ENCODE assay signal across 1 cellular context in the genomic region with DNA sequence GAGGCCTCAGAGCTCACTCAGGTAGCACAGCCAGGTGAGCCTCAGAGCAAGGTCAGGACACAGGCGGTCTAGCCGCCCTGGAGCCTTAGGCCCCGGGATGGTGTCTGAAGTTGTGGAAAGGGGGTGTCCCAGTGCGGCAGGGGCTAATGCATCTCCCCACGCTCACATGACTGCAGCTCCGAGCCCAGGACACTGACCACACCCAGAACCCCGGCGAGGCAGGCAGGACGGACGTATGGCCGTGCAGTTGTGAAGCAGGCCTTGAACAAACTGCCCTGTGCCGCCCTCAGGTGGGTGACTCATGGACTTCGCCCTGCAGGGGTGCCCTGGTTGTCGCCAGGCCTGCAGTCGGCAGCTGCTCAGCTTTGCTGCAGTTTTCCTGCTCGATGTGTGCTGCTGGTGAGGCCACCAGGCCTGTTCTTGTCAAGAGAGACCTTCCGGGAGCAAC.
TF ChIP-seq lines count a peak whose summit lies in the region.

No MANE protein-coding gene starts in this region.

TF ChIP-seq in HepG2, 621 proteins besides CTCF, POLR2A, EP300 and RAD21 (continued from another document and continues in another):
- TF ChIP-seq, protein P1, sequence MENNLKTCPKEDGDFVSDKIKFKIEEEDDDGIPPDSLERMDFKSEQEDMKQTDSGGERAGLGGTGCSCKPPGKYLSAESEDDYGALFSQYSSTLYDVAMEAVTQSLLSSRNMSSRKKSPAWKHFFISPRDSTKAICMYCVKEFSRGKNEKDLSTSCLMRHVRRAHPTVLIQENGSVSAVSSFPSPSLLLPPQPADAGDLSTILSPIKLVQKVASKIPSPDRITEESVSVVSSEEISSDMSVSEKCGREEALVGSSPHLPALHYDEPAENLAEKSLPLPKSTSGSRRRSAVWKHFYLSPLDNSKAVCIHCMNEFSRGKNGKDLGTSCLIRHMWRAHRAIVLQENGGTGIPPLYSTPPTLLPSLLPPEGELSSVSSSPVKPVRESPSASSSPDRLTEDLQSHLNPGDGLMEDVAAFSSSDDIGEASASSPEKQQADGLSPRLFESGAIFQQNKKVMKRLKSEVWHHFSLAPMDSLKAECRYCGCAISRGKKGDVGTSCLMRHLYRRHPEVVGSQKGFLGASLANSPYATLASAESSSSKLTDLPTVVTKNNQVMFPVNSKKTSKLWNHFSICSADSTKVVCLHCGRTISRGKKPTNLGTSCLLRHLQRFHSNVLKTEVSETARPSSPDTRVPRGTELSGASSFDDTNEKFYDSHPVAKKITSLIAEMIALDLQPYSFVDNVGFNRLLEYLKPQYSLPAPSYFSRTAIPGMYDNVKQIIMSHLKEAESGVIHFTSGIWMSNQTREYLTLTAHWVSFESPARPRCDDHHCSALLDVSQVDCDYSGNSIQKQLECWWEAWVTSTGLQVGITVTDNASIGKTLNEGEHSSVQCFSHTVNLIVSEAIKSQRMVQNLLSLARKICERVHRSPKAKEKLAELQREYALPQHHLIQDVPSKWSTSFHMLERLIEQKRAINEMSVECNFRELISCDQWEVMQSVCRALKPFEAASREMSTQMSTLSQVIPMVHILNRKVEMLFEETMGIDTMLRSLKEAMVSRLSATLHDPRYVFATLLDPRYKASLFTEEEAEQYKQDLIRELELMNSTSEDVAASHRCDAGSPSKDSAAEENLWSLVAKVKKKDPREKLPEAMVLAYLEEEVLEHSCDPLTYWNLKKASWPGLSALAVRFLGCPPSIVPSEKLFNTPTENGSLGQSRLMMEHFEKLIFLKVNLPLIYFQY (CRISPR knock-in tag; IDR thresholded peaks at IDR 0.05; ENCODE audit: borderline replicate concordance): no peak
- TF ChIP-seq, protein P2, sequence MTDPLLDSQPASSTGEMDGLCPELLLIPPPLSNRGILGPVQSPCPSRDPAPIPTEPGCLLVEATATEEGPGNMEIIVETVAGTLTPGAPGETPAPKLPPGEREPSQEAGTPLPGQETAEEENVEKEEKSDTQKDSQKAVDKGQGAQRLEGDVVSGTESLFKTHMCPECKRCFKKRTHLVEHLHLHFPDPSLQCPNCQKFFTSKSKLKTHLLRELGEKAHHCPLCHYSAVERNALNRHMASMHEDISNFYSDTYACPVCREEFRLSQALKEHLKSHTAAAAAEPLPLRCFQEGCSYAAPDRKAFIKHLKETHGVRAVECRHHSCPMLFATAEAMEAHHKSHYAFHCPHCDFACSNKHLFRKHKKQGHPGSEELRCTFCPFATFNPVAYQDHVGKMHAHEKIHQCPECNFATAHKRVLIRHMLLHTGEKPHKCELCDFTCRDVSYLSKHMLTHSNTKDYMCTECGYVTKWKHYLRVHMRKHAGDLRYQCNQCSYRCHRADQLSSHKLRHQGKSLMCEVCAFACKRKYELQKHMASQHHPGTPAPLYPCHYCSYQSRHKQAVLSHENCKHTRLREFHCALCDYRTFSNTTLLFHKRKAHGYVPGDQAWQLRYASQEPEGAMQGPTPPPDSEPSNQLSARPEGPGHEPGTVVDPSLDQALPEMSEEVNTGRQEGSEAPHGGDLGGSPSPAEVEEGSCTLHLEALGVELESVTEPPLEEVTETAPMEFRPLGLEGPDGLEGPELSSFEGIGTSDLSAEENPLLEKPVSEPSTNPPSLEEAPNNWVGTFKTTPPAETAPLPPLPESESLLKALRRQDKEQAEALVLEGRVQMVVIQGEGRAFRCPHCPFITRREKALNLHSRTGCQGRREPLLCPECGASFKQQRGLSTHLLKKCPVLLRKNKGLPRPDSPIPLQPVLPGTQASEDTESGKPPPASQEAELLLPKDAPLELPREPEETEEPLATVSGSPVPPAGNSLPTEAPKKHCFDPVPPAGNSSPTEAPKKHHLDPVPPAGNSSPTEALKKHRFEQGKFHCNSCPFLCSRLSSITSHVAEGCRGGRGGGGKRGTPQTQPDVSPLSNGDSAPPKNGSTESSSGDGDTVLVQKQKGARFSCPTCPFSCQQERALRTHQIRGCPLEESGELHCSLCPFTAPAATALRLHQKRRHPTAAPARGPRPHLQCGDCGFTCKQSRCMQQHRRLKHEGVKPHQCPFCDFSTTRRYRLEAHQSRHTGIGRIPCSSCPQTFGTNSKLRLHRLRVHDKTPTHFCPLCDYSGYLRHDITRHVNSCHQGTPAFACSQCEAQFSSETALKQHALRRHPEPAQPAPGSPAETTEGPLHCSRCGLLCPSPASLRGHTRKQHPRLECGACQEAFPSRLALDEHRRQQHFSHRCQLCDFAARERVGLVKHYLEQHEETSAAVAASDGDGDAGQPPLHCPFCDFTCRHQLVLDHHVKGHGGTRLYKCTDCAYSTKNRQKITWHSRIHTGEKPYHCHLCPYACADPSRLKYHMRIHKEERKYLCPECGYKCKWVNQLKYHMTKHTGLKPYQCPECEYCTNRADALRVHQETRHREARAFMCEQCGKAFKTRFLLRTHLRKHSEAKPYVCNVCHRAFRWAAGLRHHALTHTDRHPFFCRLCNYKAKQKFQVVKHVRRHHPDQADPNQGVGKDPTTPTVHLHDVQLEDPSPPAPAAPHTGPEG (CRISPR knock-in tag; IDR thresholded peaks at IDR 0.05): no peak; the same call in 1 of the 2 replicates
- TF ChIP-seq ZSCAN30 (CRISPR knock-in tag; IDR thresholded peaks at IDR 0.05) (no peak), POGZ (CRISPR knock-in tag; IDR thresholded peaks at IDR 0.05) (0 out of 2 replicates have a peak, but pooled peaks have one; percentile 38), RORA (CRISPR knock-in tag; IDR thresholded peaks at IDR 0.05) (no peak), CC2D1A (CRISPR knock-in tag; IDR thresholded peaks at IDR 0.05) (no peak), NFKB2 (CRISPR knock-in tag; IDR thresholded peaks at IDR 0.05; ENCODE audit: borderline replicate concordance) (peak; percentile 65; the same call in 1 of the 2 replicates), ZNF761 (CRISPR knock-in tag; conservative IDR thresholded peaks at IDR 0.05) (0 out of 2 replicates have a peak, but pooled peaks have one; percentile 29), ZC3H13 (CRISPR knock-in tag; IDR thresholded peaks at IDR 0.05) (peak; percentile 46; the same call in 1 of the 2 replicates), HMG20B (CRISPR knock-in tag; conservative IDR thresholded peaks at IDR 0.05) (no peak), ZNF737 (CRISPR knock-in tag; IDR thresholded peaks at IDR 0.05; ENCODE audit: borderline replicate concordance) (no peak), TAF15 (IDR thresholded peaks at IDR 0.05; ENCODE audit: low read depth, low read length, poor library complexity, severe bottlenecking) (peak; percentile 72), ZNF225 (CRISPR knock-in tag; IDR thresholded peaks at IDR 0.05) (no peak; the same call in 1 of the 2 replicates), ATRX (CRISPR knock-in tag; IDR thresholded peaks at IDR 0.05; ENCODE audit: borderline replicate concordance) (no peak), ZKSCAN1 (IDR thresholded peaks at IDR 0.05; ENCODE audit: low read length) (no peak), DPF2 (CRISPR knock-in tag; IDR thresholded peaks at IDR 0.05; ENCODE audit: borderline replicate concordance, low read depth) (0 out of 2 replicates have a peak, but pooled peaks have one; percentile 22), ZNF878 (CRISPR knock-in tag; IDR thresholded peaks at IDR 0.05) (no peak), KLF9 (CRISPR knock-in tag; IDR thresholded peaks at IDR 0.05; ENCODE audit: low read depth) (no peak), KDM3A (CRISPR knock-in tag; IDR thresholded peaks at IDR 0.05; ENCODE audit: low read depth) (peak; percentile 96), ISX (CRISPR knock-in tag; conservative IDR thresholded peaks at IDR 0.05) (no peak), RXRA (CRISPR knock-in tag; IDR thresholded peaks at IDR 0.05) (peak; percentile 59; the same call in 1 of the 2 replicates), ETV5 (CRISPR knock-in tag; IDR thresholded peaks at IDR 0.05; ENCODE audit: borderline replicate concordance) (peak; percentile 51; the same call in 1 of the 2 replicates)
- TF ChIP-seq, protein P3, sequence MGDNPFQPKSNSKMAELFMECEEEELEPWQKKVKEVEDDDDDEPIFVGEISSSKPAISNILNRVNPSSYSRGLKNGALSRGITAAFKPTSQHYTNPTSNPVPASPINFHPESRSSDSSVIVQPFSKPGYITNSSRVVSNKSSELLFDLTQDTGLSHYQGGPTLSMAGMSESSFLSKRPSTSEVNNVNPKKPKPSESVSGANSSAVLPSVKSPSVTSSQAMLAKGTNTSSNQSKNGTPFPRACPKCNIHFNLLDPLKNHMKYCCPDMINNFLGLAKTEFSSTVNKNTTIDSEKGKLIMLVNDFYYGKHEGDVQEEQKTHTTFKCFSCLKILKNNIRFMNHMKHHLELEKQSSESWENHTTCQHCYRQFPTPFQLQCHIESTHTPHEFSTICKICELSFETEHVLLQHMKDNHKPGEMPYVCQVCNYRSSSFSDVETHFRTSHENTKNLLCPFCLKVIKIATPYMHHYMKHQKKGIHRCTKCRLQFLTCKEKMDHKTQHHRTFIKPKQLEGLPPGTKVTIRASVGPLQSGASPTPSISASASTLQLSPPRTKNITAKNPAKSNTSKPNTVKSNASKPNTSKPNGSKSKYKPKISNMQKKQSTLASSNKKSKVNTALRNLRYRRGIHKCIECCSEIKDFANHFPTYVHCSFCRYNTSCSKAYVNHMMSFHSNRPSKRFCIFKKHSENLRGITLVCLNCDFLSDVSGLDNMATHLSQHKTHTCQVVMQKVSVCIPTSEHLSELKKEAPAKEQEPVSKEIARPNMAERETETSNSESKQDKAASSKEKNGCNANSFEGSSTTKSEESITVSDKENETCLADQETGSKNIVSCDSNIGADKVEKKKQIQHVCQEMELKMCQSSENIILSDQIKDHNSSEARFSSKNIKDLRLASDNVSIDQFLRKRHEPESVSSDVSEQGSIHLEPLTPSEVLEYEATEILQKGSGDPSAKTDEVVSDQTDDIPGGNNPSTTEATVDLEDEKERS (CRISPR knock-in tag; IDR thresholded peaks at IDR 0.05): 0 out of 2 replicates have a peak, but pooled peaks have one; percentile 20
- TF ChIP-seq, protein P4, sequence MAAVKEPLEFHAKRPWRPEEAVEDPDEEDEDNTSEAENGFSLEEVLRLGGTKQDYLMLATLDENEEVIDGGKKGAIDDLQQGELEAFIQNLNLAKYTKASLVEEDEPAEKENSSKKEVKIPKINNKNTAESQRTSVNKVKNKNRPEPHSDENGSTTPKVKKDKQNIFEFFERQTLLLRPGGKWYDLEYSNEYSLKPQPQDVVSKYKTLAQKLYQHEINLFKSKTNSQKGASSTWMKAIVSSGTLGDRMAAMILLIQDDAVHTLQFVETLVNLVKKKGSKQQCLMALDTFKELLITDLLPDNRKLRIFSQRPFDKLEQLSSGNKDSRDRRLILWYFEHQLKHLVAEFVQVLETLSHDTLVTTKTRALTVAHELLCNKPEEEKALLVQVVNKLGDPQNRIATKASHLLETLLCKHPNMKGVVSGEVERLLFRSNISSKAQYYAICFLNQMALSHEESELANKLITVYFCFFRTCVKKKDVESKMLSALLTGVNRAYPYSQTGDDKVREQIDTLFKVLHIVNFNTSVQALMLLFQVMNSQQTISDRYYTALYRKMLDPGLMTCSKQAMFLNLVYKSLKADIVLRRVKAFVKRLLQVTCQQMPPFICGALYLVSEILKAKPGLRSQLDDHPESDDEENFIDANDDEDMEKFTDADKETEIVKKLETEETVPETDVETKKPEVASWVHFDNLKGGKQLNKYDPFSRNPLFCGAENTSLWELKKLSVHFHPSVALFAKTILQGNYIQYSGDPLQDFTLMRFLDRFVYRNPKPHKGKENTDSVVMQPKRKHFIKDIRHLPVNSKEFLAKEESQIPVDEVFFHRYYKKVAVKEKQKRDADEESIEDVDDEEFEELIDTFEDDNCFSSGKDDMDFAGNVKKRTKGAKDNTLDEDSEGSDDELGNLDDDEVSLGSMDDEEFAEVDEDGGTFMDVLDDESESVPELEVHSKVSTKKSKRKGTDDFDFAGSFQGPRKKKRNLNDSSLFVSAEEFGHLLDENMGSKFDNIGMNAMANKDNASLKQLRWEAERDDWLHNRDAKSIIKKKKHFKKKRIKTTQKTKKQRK (IDR thresholded peaks at IDR 0.05; ENCODE audit: low read length): no peak
- TF ChIP-seq, protein P5, sequence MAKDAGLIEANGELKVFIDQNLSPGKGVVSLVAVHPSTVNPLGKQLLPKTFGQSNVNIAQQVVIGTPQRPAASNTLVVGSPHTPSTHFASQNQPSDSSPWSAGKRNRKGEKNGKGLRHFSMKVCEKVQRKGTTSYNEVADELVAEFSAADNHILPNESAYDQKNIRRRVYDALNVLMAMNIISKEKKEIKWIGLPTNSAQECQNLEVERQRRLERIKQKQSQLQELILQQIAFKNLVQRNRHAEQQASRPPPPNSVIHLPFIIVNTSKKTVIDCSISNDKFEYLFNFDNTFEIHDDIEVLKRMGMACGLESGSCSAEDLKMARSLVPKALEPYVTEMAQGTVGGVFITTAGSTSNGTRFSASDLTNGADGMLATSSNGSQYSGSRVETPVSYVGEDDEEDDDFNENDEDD (CRISPR knock-in tag; IDR thresholded peaks at IDR 0.05; ENCODE audit: borderline replicate concordance): peak; percentile 56; the same call in 1 of the 2 replicates
- TF ChIP-seq, protein P6, sequence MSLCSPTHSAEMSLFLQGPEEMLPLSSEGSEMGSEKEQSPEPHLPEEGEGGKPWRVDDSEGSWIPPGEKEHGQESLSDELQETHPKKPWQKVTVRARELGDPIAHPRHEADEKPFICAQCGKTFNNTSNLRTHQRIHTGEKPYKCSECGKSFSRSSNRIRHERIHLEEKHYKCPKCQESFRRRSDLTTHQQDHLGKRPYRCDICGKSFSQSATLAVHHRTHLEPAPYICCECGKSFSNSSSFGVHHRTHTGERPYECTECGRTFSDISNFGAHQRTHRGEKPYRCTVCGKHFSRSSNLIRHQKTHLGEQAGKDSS (CRISPR knock-in tag; IDR thresholded peaks at IDR 0.05; ENCODE audit: borderline replicate concordance, low read depth): peak; percentile 54; the same call in 1 of the 2 replicates
- TF ChIP-seq, protein P7, sequence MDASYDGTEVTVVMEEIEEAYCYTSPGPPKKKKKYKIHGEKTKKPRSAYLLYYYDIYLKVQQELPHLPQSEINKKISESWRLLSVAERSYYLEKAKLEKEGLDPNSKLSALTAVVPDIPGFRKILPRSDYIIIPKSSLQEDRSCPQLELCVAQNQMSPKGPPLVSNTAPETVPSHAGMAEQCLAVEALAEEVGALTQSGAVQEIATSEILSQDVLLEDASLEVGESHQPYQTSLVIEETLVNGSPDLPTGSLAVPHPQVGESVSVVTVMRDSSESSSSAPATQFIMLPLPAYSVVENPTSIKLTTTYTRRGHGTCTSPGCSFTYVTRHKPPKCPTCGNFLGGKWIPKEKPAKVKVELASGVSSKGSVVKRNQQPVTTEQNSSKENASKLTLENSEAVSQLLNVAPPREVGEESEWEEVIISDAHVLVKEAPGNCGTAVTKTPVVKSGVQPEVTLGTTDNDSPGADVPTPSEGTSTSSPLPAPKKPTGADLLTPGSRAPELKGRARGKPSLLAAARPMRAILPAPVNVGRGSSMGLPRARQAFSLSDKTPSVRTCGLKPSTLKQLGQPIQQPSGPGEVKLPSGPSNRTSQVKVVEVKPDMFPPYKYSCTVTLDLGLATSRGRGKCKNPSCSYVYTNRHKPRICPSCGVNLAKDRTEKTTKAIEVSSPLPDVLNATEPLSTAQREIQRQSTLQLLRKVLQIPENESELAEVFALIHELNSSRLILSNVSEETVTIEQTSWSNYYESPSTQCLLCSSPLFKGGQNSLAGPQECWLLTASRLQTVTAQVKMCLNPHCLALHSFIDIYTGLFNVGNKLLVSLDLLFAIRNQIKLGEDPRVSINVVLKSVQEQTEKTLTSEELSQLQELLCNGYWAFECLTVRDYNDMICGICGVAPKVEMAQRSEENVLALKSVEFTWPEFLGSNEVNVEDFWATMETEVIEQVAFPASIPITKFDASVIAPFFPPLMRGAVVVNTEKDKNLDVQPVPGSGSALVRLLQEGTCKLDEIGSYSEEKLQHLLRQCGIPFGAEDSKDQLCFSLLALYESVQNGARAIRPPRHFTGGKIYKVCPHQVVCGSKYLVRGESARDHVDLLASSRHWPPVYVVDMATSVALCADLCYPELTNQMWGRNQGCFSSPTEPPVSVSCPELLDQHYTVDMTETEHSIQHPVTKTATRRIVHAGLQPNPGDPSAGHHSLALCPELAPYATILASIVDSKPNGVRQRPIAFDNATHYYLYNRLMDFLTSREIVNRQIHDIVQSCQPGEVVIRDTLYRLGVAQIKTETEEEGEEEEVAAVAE (CRISPR knock-in tag; IDR thresholded peaks at IDR 0.05; ENCODE audit: borderline replicate concordance): peak; percentile 60; the same call in 1 of the 2 replicates
